Comparison of ENCODE assay signal across 20 cellular contexts in the genomic region with DNA sequence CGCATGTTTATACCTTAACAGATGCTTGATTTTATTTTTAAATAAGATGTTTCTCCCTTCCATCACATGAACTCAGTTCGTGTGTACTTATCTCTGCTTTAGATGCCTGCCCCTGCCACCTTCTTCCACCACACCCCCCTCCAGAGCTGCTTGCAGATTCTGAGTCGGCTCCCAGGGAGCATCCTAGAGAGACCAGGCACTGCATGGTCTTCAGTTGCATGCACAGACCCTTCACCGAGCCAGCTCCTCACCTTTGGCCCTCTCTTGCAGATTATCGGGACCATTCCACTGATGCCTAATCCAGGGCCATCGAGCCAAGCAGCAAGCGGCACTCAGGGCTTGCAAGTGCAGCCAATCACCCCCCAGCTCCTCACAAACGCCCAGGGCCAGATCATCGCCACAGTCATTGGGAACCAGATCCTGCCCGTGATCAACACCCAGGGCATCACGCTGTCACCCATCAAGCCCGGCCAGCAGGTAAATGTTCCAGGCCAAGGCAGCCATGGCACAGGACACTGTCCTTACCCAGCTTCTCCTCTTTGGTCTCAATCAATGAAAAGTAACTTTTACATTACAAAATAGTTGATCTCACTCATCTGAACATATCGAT.
DNase-seq lines count a peak whose midpoint lies in the region; ATAC-seq, FAIRE-seq and TF ChIP-seq lines count a peak whose summit lies in the region.
"Had no signal": no experiment of that assay in that cellular context is flagged by ENCODE, and none has a peak within 500 bp of the region (broad histone marks: within the 10 kb centered on the region; RNA-seq: fewer than 3 reads in every experiment).

No MANE protein-coding gene starts in this region.

- no peak for TF ChIP-seq RAD21 in H1 (IDR thresholded peaks at IDR 0.05 in 1 of 2, conservative IDR thresholded peaks at IDR 0.05 in 1 of 2; ENCODE audit: low read depth in 2 of 2, low read length in 2 of 2)

- H4K5ac ChIP-seq in H1 (ENCODE audit: insufficient read length, low read depth, low read length): no peak overlapping the region

- H2AK5ac ChIP-seq in H1 (ENCODE audit: low read depth, low read length): no peak overlapping the region

- no peaks in the 10 kb centered on the region; the same call in 2 of the 3 replicates for H3K9me3 Mint-ChIP-seq in GM23338
- no peaks in the 10 kb centered on the region for H3K9me3 Mint-ChIP-seq in stimulated activated effector memory CD8-positive, alpha-beta T cell treated with anti-CD3 and anti-CD28 coated beads, Interleukin-12 subunit alpha, Interleukin-12 subunit beta, amount 100 ng/mL, for 72 hours

- H3K27me3 Mint-ChIP-seq in GM23338 (ENCODE audit: insufficient read depth, low read depth, poor library complexity): no peaks in the 10 kb centered on the region

- no peak overlapping the region for H3K4ac ChIP-seq in H1 (replicated peaks; ENCODE audit: insufficient read length, low read depth, low read length)

- H3K4me1 Mint-ChIP-seq in GM23338: peaks cover 23% of the 10 kb centered on the region
- no peaks in the 10 kb centered on the region for H3K4me1 Mint-ChIP-seq in stimulated activated effector memory CD8-positive, alpha-beta T cell treated with anti-CD3 and anti-CD28 coated beads, Interleukin-12 subunit alpha, Interleukin-12 subunit beta, amount 100 ng/mL, for 72 hours
- H3K4me1 Mint-ChIP-seq: CD4-positive, alpha-beta memory T cell had no signal

- ATAC-seq in GM23338: peak; percentile 48
- ATAC-seq in stimulated activated effector memory CD8-positive, alpha-beta T cell treated with anti-CD3 and anti-CD28 coated beads, Interleukin-12 subunit alpha, Interleukin-12 subunit beta, amount 100 ng/mL, for 72 hours: no peak

- H3K4me2 ChIP-seq in GM23338 (0 out of 2 replicates have a peak overlapping the region, but pooled peaks have one; percentile 43), Karpas-422 (ENCODE audit: low read depth, low read length, poor library complexity, severe bottlenecking) (peak overlapping the region; percentile 41), H1 (ENCODE audit: insufficient read depth in 1 of 2, low read depth in 2 of 2, low read length in 2 of 2) (no peak overlapping the region), hepatocyte (no peak overlapping the region)

- H3K79me2 ChIP-seq in GM23338 (replicated peaks; ENCODE audit: insufficient read depth) (no peaks in the 10 kb centered on the region), Karpas-422 (ENCODE audit: low read length) (no peaks in the 10 kb centered on the region), H1 (ENCODE audit: control insufficient read depth in 1 of 2, insufficient read depth in 2 of 2, low read length in 2 of 2) (no peaks in the 10 kb centered on the region), hepatocyte (no peaks in the 10 kb centered on the region)

- no peak overlapping the region for H2BK5ac ChIP-seq in H1 (ENCODE audit: low read depth, low read length)

- H3K4me3 Mint-ChIP-seq in GM23338: no peak overlapping the region
- H3K4me3 Mint-ChIP-seq in stimulated activated effector memory CD8-positive, alpha-beta T cell treated with anti-CD3 and anti-CD28 coated beads, Interleukin-12 subunit alpha, Interleukin-12 subunit beta, amount 100 ng/mL, for 72 hours: no peak overlapping the region
- H3K4me3 Mint-ChIP-seq: CD14-positive monocyte; CD4-positive, alpha-beta memory T cell had no signal

- H3K56ac ChIP-seq in H1 (replicated peaks; ENCODE audit: insufficient read length, low read depth, low read length): no peak overlapping the region

- POLR2A ChIA-PET in H1 (lab: Charles Lee; ENCODE audit: partially characterized antibody): no interaction called here

- H3F3A ChIP-seq in GM23338 (replicated peaks; ENCODE audit: low read depth): no peaks in the 10 kb centered on the region

- H3K14ac ChIP-seq in H1 (ENCODE audit: insufficient read length): no peak overlapping the region

- TF ChIP-seq CTCF in GM23338 (conservative IDR thresholded peaks at IDR 0.05; ENCODE audit: low read depth in 2 of 2) (no peak), H1 (IDR thresholded peaks at IDR 0.05; ENCODE audit: control extremely low read depth in 1 of 3, insufficient read depth in 1 of 3, low read depth in 1 of 3, low read length in 3 of 3) (no peak), hepatocyte (IDR thresholded peaks at IDR 0.05; ENCODE audit: poor library complexity) (no peak)

- no peak for FAIRE-seq in H1 (lab: Jason Lieb, UNC)
- FAIRE-seq: A204.1, G401.6, GM12891, GM19239, H54, HTR-8/SVneo had no signal

- no peak for TF ChIP-seq EP300 in H1 (IDR thresholded peaks at IDR 0.05; ENCODE audit: borderline replicate concordance in 1 of 2, low read depth in 2 of 2, low read length in 2 of 2)

- no peak overlapping the region for H2BK20ac ChIP-seq in H1 (ENCODE audit: low read length)

- H2BK120ac ChIP-seq in H1 (replicated peaks; ENCODE audit: low read depth, low read length): no peak overlapping the region

- H3K27me3 ChIP-seq in GM23338 (ENCODE audit: insufficient read depth) (no peaks in the 10 kb centered on the region), Karpas-422 (ENCODE audit: low read length) (no peaks in the 10 kb centered on the region), H1 (replicated peaks in 1 of 4; ENCODE audit: control insufficient read depth in 3 of 4, extremely low read depth in 1 of 4, insufficient read depth in 3 of 4, low read length in 3 of 4) (no peaks in the 10 kb centered on the region), hepatocyte (no peaks in the 10 kb centered on the region)

- no peak for TF ChIP-seq POLR2A in H1 (IDR thresholded peaks at IDR 0.05; ENCODE audit: control extremely low read depth in 1 of 2, low read depth in 2 of 2, low read length in 2 of 2)

- H3K36me3 ChIP-seq in GM23338 (ENCODE audit: insufficient read depth) (no peaks in the 10 kb centered on the region), Karpas-422 (ENCODE audit: insufficient read depth, low read length) (no peaks in the 10 kb centered on the region), H1 (ENCODE audit: control insufficient read depth in 2 of 4, insufficient read depth in 4 of 4, low read length in 3 of 4) (no peaks in the 10 kb centered on the region), hepatocyte (replicated peaks; ENCODE audit: insufficient read depth, low read depth) (no peaks in the 10 kb centered on the region)
- H3K36me3 ChIP-seq: BE2C had no signal

- H3K4me1 ChIP-seq in GM23338 (ENCODE audit: insufficient read depth) (peaks cover 11% of the 10 kb centered on the region), Karpas-422 (ENCODE audit: low read length) (peaks cover 35% of the 10 kb centered on the region), H1 (replicated peaks in 1 of 4; ENCODE audit: control insufficient read depth in 3 of 4, insufficient read depth in 4 of 4, low read length in 3 of 4) (peaks cover 0 to 11% (median 3%) of the 10 kb centered on the region in 4 experiments; a peak in 6 of 7 replicates), hepatocyte (ENCODE audit: insufficient read depth) (no peaks in the 10 kb centered on the region)
- H3K4me1 ChIP-seq: BE2C had no signal

- H3K23me2 ChIP-seq in H1 (ENCODE audit: low read depth, low read length): no peaks in the 10 kb centered on the region; the same call in 1 of the 2 replicates

- H3K27ac ChIP-seq in GM23338 (ENCODE audit: low read depth): no peak overlapping the region
- 0 out of 2 replicates have a peak overlapping the region, but pooled peaks have one; percentile 3 for H3K27ac ChIP-seq in Karpas-422 (ENCODE audit: low read length)
- no peak overlapping the region for H3K27ac ChIP-seq in H1 (ENCODE audit: low read depth, low read length)
- no peak overlapping the region for H3K27ac ChIP-seq in hepatocyte

- H2AFZ ChIP-seq in GM23338: peak overlapping the region; percentile 56; the same call in 1 of the 2 replicates
- H2AFZ ChIP-seq in Karpas-422 (ENCODE audit: low read length): no peak overlapping the region
- no peak overlapping the region for H2AFZ ChIP-seq in H1 (ENCODE audit: low read length)
- H2AFZ ChIP-seq in hepatocyte: no peak overlapping the region

- no peaks in the 10 kb centered on the region for H4K20me1 ChIP-seq in GM23338 (replicated peaks; ENCODE audit: insufficient read depth)
- H4K20me1 ChIP-seq in Karpas-422 (ENCODE audit: insufficient read depth, low read depth, low read length): no peaks in the 10 kb centered on the region
- H4K20me1 ChIP-seq in H1 (replicated peaks in 1 of 2; ENCODE audit: control insufficient read depth in 1 of 2, insufficient read depth in 2 of 2, low read length in 2 of 2): no peaks in the 10 kb centered on the region
- no peaks in the 10 kb centered on the region for H4K20me1 ChIP-seq in hepatocyte (ENCODE audit: insufficient read depth, poor library complexity, severe bottlenecking)

- H3K23ac ChIP-seq in H1 (ENCODE audit: insufficient read length): no peak overlapping the region

- no peak overlapping the region for H3K27ac Mint-ChIP-seq in GM23338
- peak overlapping the region; percentile 50 for H3K27ac Mint-ChIP-seq in stimulated activated effector memory CD8-positive, alpha-beta T cell treated with anti-CD3 and anti-CD28 coated beads, Interleukin-12 subunit alpha, Interleukin-12 subunit beta, amount 100 ng/mL, for 72 hours
- H3K27ac Mint-ChIP-seq: CD4-positive, alpha-beta memory T cell had no signal

- H3K4me3 ChIP-seq in GM23338: no peak overlapping the region
- no peak overlapping the region for H3K4me3 ChIP-seq in Karpas-422 (ENCODE audit: low read length)
- no peak overlapping the region for H3K4me3 ChIP-seq in H1 (ENCODE audit: extremely low read depth in 1 of 4, insufficient read depth in 2 of 4, low read depth in 3 of 4, low read length in 4 of 4)
- no peak overlapping the region for H3K4me3 ChIP-seq in hepatocyte

- no peaks in the 10 kb centered on the region for H3K36me3 Mint-ChIP-seq in GM23338 (ENCODE audit: low read depth)
- H3K36me3 Mint-ChIP-seq in stimulated activated effector memory CD8-positive, alpha-beta T cell treated with anti-CD3 and anti-CD28 coated beads, Interleukin-12 subunit alpha, Interleukin-12 subunit beta, amount 100 ng/mL, for 72 hours: no peaks in the 10 kb centered on the region
- H3K36me3 Mint-ChIP-seq: CD14-positive monocyte; CD4-positive, alpha-beta memory T cell; IgD-negative memory B cell had no signal

- no peak overlapping the region for H3K18ac ChIP-seq in H1 (ENCODE audit: extremely low read depth, low read length)

- H4K91ac ChIP-seq in H1 (replicated peaks; ENCODE audit: insufficient read length, low read length): peak overlapping the region; percentile 32

- H3K9ac ChIP-seq in Karpas-422 (ENCODE audit: low read length): no peak overlapping the region
- H3K9ac ChIP-seq in H1 (replicated peaks in 1 of 4; ENCODE audit: extremely low read depth in 1 of 4, low read depth in 3 of 4, low read length in 3 of 4): no peak overlapping the region

- H3K9me3 ChIP-seq in Karpas-422 (ENCODE audit: low read length): no peaks in the 10 kb centered on the region
- no peaks in the 10 kb centered on the region for H3K9me3 ChIP-seq in H1 (ENCODE audit: insufficient read depth in 2 of 2, low read depth in 1 of 2, low read length in 1 of 2)
- H3K9me3 ChIP-seq in hepatocyte (ENCODE audit: low read depth): no peaks in the 10 kb centered on the region
- H3K9me3 ChIP-seq: BE2C had no signal

- H3K79me1 ChIP-seq in H1 (ENCODE audit: low read depth, low read length): no peaks in the 10 kb centered on the region

- no peak for DNase-seq in GM23338 (ENCODE audit: low spot score)
- DNase-seq in Karpas-422: no peak
- no peak for DNase-seq in H1 (ENCODE audit: low read depth in 1 of 2, low spot score in 2 of 2)
- no peak for DNase-seq in stimulated activated effector memory CD8-positive, alpha-beta T cell treated with anti-CD3 and anti-CD28 coated beads, Interleukin-12 subunit alpha, Interleukin-12 subunit beta, amount 100 ng/mL, for 72 hours (ENCODE audit: low spot score in 2 of 2)
- DNase-seq in hepatocyte (ENCODE audit: low spot score): no peak
- no peak for DNase-seq in activated CD4-positive, alpha-beta T cell treated with anti-CD3 and anti-CD28 coated beads for 48 hours
- DNase-seq in NCI-H446 (lab: John Stamatoyannopoulos, UW): no peak
- DNase-seq: ACHN; BE2C; Calu3; CD4-positive, alpha-beta memory T cell; DND-41 had no signal

- no peak overlapping the region; the same call in 1 of the 2 replicates for H2BK12ac ChIP-seq in H1 (ENCODE audit: low read depth, low read length)

- 93% methylated on average over 13 of the region's 13 CpGs; no CpG with 5 or more reads in 1 of the 2 experiments for WGBS in H1 (ENCODE audit: extremely low coverage in 1 of 2, insufficient coverage in 1 of 2, insufficient read length in 1 of 2, insufficient replicate concordance in 2 of 2, low coverage in 1 of 2, low lambda C conversion rate in 2 of 2, missing lambda C conversion rate in 1 of 2), 2 experiments
- WGBS in hepatocyte (ENCODE audit: low lambda C conversion rate, missing lambda C conversion rate): 88% methylated on average over 13 of the region's 13 CpGs

- CTCF ChIA-PET in H1 (lab: Charles Lee; ENCODE audit: partially characterized antibody): interaction anchor here (0.9 to 2.8 kb wide), 3 partner anchors 21 to 116 kb away, joined by 4 to 11 read pairs (median 4); no protein-coding TSS in a partner anchor

- H3K9me2 ChIP-seq in GM23338 (ENCODE audit: insufficient read depth) (no peaks in the 10 kb centered on the region), Karpas-422 (replicated peaks; ENCODE audit: insufficient read depth, low read length) (no peaks in the 10 kb centered on the region), hepatocyte (replicated peaks; ENCODE audit: insufficient read depth) (no peaks in the 10 kb centered on the region)

- no peak overlapping the region for H4K8ac ChIP-seq in H1 (ENCODE audit: extremely low read depth, insufficient read depth, low read length)

- H2BK15ac ChIP-seq in H1 (ENCODE audit: low read length): no peak overlapping the region

Comparison
In these comparisons a context has a peak if more than half of its experiments do, and no peak if none do; other contexts are left out.
1. H3K4me2 ChIP-seq: peak in GM23338 (single experiment) and Karpas-422 (single experiment); none in H1 (0 of 2) and hepatocyte (single experiment).